ENCODE assay signal across 1 cellular context in genomic region chr2:9640403-9641104, GRCh38.
TF ChIP-seq lines count a peak whose summit lies in the region.

No MANE protein-coding gene starts in this region.

TF ChIP-seq in HepG2, 621 proteins besides CTCF, POLR2A, EP300 and RAD21 (continued from another document):
- TF ChIP-seq, protein P1, sequence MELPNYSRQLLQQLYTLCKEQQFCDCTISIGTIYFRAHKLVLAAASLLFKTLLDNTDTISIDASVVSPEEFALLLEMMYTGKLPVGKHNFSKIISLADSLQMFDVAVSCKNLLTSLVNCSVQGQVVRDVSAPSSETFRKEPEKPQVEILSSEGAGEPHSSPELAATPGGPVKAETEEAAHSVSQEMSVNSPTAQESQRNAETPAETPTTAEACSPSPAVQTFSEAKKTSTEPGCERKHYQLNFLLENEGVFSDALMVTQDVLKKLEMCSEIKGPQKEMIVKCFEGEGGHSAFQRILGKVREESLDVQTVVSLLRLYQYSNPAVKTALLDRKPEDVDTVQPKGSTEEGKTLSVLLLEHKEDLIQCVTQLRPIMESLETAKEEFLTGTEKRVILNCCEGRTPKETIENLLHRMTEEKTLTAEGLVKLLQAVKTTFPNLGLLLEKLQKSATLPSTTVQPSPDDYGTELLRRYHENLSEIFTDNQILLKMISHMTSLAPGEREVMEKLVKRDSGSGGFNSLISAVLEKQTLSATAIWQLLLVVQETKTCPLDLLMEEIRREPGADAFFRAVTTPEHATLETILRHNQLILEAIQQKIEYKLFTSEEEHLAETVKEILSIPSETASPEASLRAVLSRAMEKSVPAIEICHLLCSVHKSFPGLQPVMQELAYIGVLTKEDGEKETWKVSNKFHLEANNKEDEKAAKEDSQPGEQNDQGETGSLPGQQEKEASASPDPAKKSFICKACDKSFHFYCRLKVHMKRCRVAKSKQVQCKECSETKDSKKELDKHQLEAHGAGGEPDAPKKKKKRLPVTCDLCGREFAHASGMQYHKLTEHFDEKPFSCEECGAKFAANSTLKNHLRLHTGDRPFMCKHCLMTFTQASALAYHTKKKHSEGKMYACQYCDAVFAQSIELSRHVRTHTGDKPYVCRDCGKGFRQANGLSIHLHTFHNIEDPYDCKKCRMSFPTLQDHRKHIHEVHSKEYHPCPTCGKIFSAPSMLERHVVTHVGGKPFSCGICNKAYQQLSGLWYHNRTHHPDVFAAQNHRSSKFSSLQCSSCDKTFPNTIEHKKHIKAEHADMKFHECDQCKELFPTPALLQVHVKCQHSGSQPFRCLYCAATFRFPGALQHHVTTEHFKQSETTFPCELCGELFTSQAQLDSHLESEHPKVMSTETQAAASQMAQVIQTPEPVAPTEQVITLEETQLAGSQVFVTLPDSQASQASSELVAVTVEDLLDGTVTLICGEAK (IDR thresholded peaks at IDR 0.05), result no peak
- TF ChIP-seq, protein P1 (CRISPR knock-in tag; IDR thresholded peaks at IDR 0.05), result no peak
